In the genomic region with DNA sequence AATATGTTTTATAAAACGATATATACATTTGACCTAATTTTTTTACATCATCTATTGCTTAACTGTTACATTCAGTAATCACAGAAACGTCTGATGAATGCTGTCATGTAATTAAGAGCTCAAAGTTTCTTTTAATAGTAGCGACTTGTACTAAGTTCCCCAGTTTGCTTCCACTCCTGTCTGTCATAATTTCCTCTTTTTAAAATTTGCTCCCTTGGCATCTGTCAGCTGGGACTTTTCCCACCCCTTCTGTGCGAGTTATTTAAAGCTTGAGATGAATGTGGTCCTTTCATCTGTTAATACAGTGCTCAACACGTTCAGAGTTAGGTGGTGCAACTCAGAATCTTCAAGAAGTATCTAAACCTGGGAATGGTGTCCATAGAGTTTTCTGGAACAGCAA, we compare ENCODE assay signal across 8 cellular contexts. TPM values are rescaled to one million over a fixed set of nuclear protein-coding genes. Genes with fewer than 3 reads are reported as not detected.
DNase-seq lines count a peak whose midpoint lies in the region; ATAC-seq, FAIRE-seq and TF ChIP-seq lines count a peak whose summit lies in the region.

No MANE protein-coding gene starts in this region.

- H2AK5ac ChIP-seq in mesenchymal stem cell (ENCODE audit: low read length, severe bottlenecking) = no peak overlapping the region

- TSS peak; percentile 44 for BruUV-seq in K562 (replicated peaks; lab: Mats Ljungman, UMichigan)

- no peak for TF ChIP-seq POLR2A in K562 (conservative IDR thresholded peaks at IDR 0.05)

- H3K4me3 ChIP-seq in K562 (peak overlapping the region; percentile 93), mesenchymal stem cell (ENCODE audit: insufficient read depth in 1 of 2, low read depth in 1 of 2, low read length in 2 of 2) (peak overlapping the region in 1 of 2 experiments; percentile 91), aorta (ENCODE audit: low read length in 2 of 2) (peak overlapping the region in 1 of 2 donors; percentile 94)

- intact Hi-C loops in K562 (cut with micrococcal nuclease) = loop anchor here (5.0 kb wide), 1 partner anchor 125 kb away; no protein-coding TSS in a partner anchor
- intact Hi-C loops in aorta (cut with DNase I) = loop anchor here (5.0 to 10.0 kb wide), 3 partner anchors 118 to 812 kb away; partner anchors contain the start of gene STPG2 (in 2 of the 2)

- H3K27ac ChIP-seq in KOPT-K1 (ENCODE audit: low read depth, low read length, poor library complexity, severe bottlenecking) = peak overlapping the region; percentile 78
- H3K27ac ChIP-seq in K562 (ENCODE audit: extremely low read depth, low read depth, low read length) = peak overlapping the region; percentile 81; the same call in 2 of the 3 replicates
- H3K27ac ChIP-seq in mesenchymal stem cell (ENCODE audit: low read length, poor library complexity, severe bottlenecking) = no peak overlapping the region
- H3K27ac ChIP-seq in aorta (ENCODE audit: low read depth in 1 of 2, low read length in 2 of 2) = no peak overlapping the region

- no peak overlapping the region for H2BK12ac ChIP-seq in mesenchymal stem cell (ENCODE audit: low read length in 2 of 2)

- H4K91ac ChIP-seq in mesenchymal stem cell (ENCODE audit: low read length) = no peak overlapping the region

- peaks cover 5% of the 10 kb centered on the region for H3K36me3 ChIP-seq in KOPT-K1 (ENCODE audit: insufficient read depth, low read length)
- peaks cover 4% of the 10 kb centered on the region; the same call in 1 of the 3 replicates for H3K36me3 ChIP-seq in K562 (ENCODE audit: control insufficient read depth, insufficient read depth, low read length)
- H3K36me3 ChIP-seq in mesenchymal stem cell (ENCODE audit: control insufficient read depth in 1 of 2, insufficient read depth in 2 of 2, low read depth in 1 of 2, low read length in 2 of 2) = no peaks in the 10 kb centered on the region
- no peaks in the 10 kb centered on the region for H3K36me3 ChIP-seq in aorta (ENCODE audit: control insufficient read depth in 1 of 2, insufficient read depth in 2 of 2, low read length in 1 of 2)

- H2BK15ac ChIP-seq in mesenchymal stem cell (ENCODE audit: low read depth, poor library complexity, severe bottlenecking) = no peak overlapping the region

- H4K20me1 ChIP-seq in K562 (replicated peaks; ENCODE audit: control insufficient read depth, insufficient read depth, low read length) = no peaks in the 10 kb centered on the region

- TF ChIP-seq RAD21 in K562 (CRISPR knock-in tag; conservative IDR thresholded peaks at IDR 0.05 in 1 of 2, IDR thresholded peaks at IDR 0.05 in 1 of 2) = no peak

- H2AFZ ChIP-seq in K562 (ENCODE audit: low read depth, low read length) (peak overlapping the region; percentile 91), mesenchymal stem cell (ENCODE audit: low read depth, low read length) (no peak overlapping the region)

- peak; percentile 29 for FAIRE-seq in K562 (lab: Jason Lieb, UNC)
- FAIRE-seq in RCC 7860 (lab: Jason Lieb, UNC) = no peak

- CTCF ChIA-PET in K562 (lab: Yijun Ruan, JAX; ENCODE audit: low intra/inter-chr PET ratio) = no interaction called here

- peaks cover 70% of the 10 kb centered on the region for H3K79me2 ChIP-seq in K562 (ENCODE audit: control insufficient read depth, insufficient read depth, low read length)

- no peak overlapping the region for H2BK120ac ChIP-seq in mesenchymal stem cell (ENCODE audit: low read depth, low read length)

- no peak overlapping the region for H4K8ac ChIP-seq in mesenchymal stem cell (ENCODE audit: low read length)

- no peak overlapping the region for H2BK5ac ChIP-seq in mesenchymal stem cell (ENCODE audit: low read depth, low read length, poor library complexity, severe bottlenecking)

- POLR2A ChIA-PET in K562 (lab: Yijun Ruan, JAX) = interaction anchor here (0.6 to 1.9 kb wide), 2 partner anchors 10 to 72 kb away, joined by 4 to 8 read pairs; no protein-coding TSS in a partner anchor

- no peaks in the 10 kb centered on the region for H3K27me3 ChIP-seq in K562 (ENCODE audit: control insufficient read depth in 2 of 2, insufficient read depth in 2 of 2, low read length in 2 of 2)
- H3K27me3 ChIP-seq in mesenchymal stem cell (ENCODE audit: control insufficient read depth in 1 of 2, insufficient read depth in 1 of 2, low read length in 2 of 2) = no peaks in the 10 kb centered on the region
- no peaks in the 10 kb centered on the region for H3K27me3 ChIP-seq in aorta (ENCODE audit: control insufficient read depth in 1 of 2, insufficient read depth in 2 of 2, low read length in 1 of 2)

- peak overlapping the region; percentile 94 for H3K4me2 ChIP-seq in K562 (ENCODE audit: insufficient read depth, low read length)
- peak overlapping the region; percentile 33 for H3K4me2 ChIP-seq in mesenchymal stem cell (ENCODE audit: low read length, poor library complexity, severe bottlenecking)

- H3K18ac ChIP-seq in mesenchymal stem cell (ENCODE audit: low read depth in 1 of 2, low read length in 2 of 2) = no peak overlapping the region

- in situ Hi-C loops in K562 (cut with MboI) = no loop called here

- TF ChIP-seq CTCF in K562 (IDR thresholded peaks at IDR 0.05 in 2 of 3, conservative IDR thresholded peaks at IDR 0.05 in 1 of 3; ENCODE audit: insufficient read depth in 2 of 3, low read depth in 1 of 3, low read length in 3 of 3) = no peak

- no peak for TF ChIP-seq EP300 in K562 (IDR thresholded peaks at IDR 0.05; ENCODE audit: low read length)

- peaks cover 7% of the 10 kb centered on the region for H3K79me1 ChIP-seq in mesenchymal stem cell (replicated peaks; ENCODE audit: low read length, poor library complexity, severe bottlenecking)

- 1% methylated on average over 5 of the region's 5 CpGs for WGBS in K562 (ENCODE audit: insufficient coverage, low coverage, missing lambda C conversion rate)
- WGBS in mesenchymal stem cell = 32% methylated on average over 3 of the region's 5 CpGs
- WGBS in aorta, 2 donors = 4 to 5% methylated on average over 5 of the region's 5 CpGs

- no peak overlapping the region for H3K4ac ChIP-seq in mesenchymal stem cell (ENCODE audit: low read depth in 1 of 2, low read length in 2 of 2)

- no peaks in the 10 kb centered on the region for H3K9me1 ChIP-seq in K562 (ENCODE audit: control insufficient read depth, insufficient read depth, low read length)

- no peak overlapping the region for H3K23ac ChIP-seq in mesenchymal stem cell (ENCODE audit: low read length in 2 of 2)

- H3K9me3 ChIP-seq in KOPT-K1 (ENCODE audit: insufficient read depth, low read length, poor library complexity, severe bottlenecking) (peaks cover 4% of the 10 kb centered on the region), K562 (replicated peaks; ENCODE audit: control insufficient read depth, insufficient read depth, low read depth, low read length) (no peaks in the 10 kb centered on the region), mesenchymal stem cell (ENCODE audit: control insufficient read depth, low read length) (no peaks in the 10 kb centered on the region), aorta (ENCODE audit: control insufficient read depth, low read length) (no peaks in the 10 kb centered on the region)

- H3K4me1 ChIP-seq in K562 (replicated peaks in 1 of 2; ENCODE audit: control insufficient read depth in 2 of 2, insufficient read depth in 2 of 2, low read length in 2 of 2) = peaks cover 15 to 16% of the 10 kb centered on the region in 2 experiments; a peak in 4 of 5 replicates
- H3K4me1 ChIP-seq in mesenchymal stem cell (ENCODE audit: control insufficient read depth, insufficient read depth, low read depth, low read length) = peaks cover 2% of the 10 kb centered on the region
- H3K4me1 ChIP-seq in aorta (ENCODE audit: control insufficient read depth in 1 of 2, insufficient read depth in 2 of 2, low read length in 2 of 2) = no peaks in the 10 kb centered on the region

- H3K14ac ChIP-seq in mesenchymal stem cell (ENCODE audit: low read length in 2 of 2) = no peak overlapping the region

- ATAC-seq in K562 (no peak), aorta (ENCODE audit: low FRiP score) (no peak), HG02678 (IDR thresholded peaks at IDR 0.05; ENCODE audit: unreplicated experiment) (no peak)

- DNase-seq in CD1c-positive myeloid dendritic cell (ENCODE audit: extremely low spot score) (peak; percentile 60), K562 (ENCODE audit: extremely low read depth in 1 of 4, low spot score in 3 of 4) (peak in 1 of 4 experiments; percentile 21), mesenchymal stem cell (no peak), RCC 7860 (ENCODE audit: low spot score) (no peak), T1000 (lab: John Stamatoyannopoulos, UW) (no peak), aorta (no peak)

- H3K9ac ChIP-seq in K562 (ENCODE audit: insufficient read depth in 1 of 2, low read depth in 2 of 2, low read length in 2 of 2) (peak overlapping the region; percentile 14 to 75; a peak in 3 of 4 replicates), mesenchymal stem cell (ENCODE audit: low read length) (peak overlapping the region; percentile 89)

RNA-seq across cellular contexts. Expression of gene RAP1GDS1, which starts 1.2 kb away (rescaled TPM):
- total RNA-seq in K562 (2011; cell fraction: chromatin; rRNA removed; ENCODE audit: low replicate concordance) = 36.0 and 67.3 TPM in 2 replicates
- total RNA-seq in K562 (2011; cell fraction: nucleolus; rRNA removed) = 18.2 and 23.0 TPM in 2 replicates
- total RNA-seq in K562 (2011; cell fraction: nucleoplasm; rRNA removed) = 28.0 and 47.9 TPM in 2 replicates
- total RNA-seq in K562 (2014; rRNA removed) = 22.7 and 30.1 TPM in 2 replicates
- 44.0 and 49.6 TPM in 2 replicates for total RNA-seq in K562 (2014; rRNA removed; fragmentation: Illumina TruSeq; extraction: Trizol)
- 26.8 and 31.5 TPM in 2 replicates for total RNA-seq in K562 (2015; rRNA removed; fragmentation: Illumina TruSeq; extraction: Trizol)
- total RNA-seq in K562 (2021) = 34.4 and 35.2 TPM in 2 replicates
- 43.4 and 55.6 TPM in 2 replicates for polyA plus RNA-seq in K562 (2011; rRNA removed)
- polyA plus RNA-seq in K562 (2011; cell fraction: cytosol; rRNA removed) = 16.8 and 24.6 TPM in 2 replicates
- polyA plus RNA-seq in K562 (2011; cell fraction: nucleus; rRNA removed) = 25.0 and 38.2 TPM in 2 replicates
- polyA plus RNA-seq in K562 (2012) = 27.1 and 28.9 TPM in 2 replicates
- 31.1 TPM in 2 replicates for polyA plus RNA-seq in K562 (2014; fragmentation: Illumina TruSeq; extraction: Trizol)
- 10 to 100 TPM; 27.2 to 28.2 TPM for polyA plus RNA-seq in K562 (2014; fragmentation: Nextera tagmentation; extraction: Ambion mirVana)
- polyA plus RNA-seq in K562 (2014; rRNA removed) = 32.9 and 40.5 TPM in 2 replicates
- polyA minus RNA-seq in K562 (2011; rRNA and poly(A)+ RNA removed) = 65.7 and 69.3 TPM in 2 replicates
- polyA minus RNA-seq in K562 (2011; cell fraction: cytosol; rRNA and poly(A)+ RNA removed) = 20.5 and 24.0 TPM in 2 replicates
- polyA minus RNA-seq in K562 (2011; cell fraction: nucleus; rRNA and poly(A)+ RNA removed) = 33.1 and 51.1 TPM in 2 replicates
- 28.0 TPM for polyA plus RNA-seq in mesenchymal stem cell (2013, experiment 1 of 2)
- 28.0 TPM for polyA plus RNA-seq in mesenchymal stem cell (2013, experiment 2 of 2)
- 10 to 100 TPM; 34.9 to 35.3 TPM for total RNA-seq in aorta
- 10 to 100 TPM; 13.7 to 17.8 TPM for polyA plus RNA-seq in aorta

Comparison
In these comparisons a context has a peak if more than half of its experiments do, and no peak if none do; other contexts are left out.
1. H3K27ac ChIP-seq: peak in KOPT-K1 (single experiment) and K562 (single experiment); none in mesenchymal stem cell (single experiment) and aorta (0 of 2).